ENCODE assay signal across 14 cellular contexts in genomic region chr4:95191537-95191936, GRCh38.
"Had no signal": no experiment of that assay in that cellular context is flagged by ENCODE, and none has a peak within 500 bp of the region (broad histone marks: within the 10 kb centered on the region; RNA-seq: fewer than 3 reads in every experiment).

No MANE protein-coding gene starts in this region.

- H3K4me1 Mint-ChIP-seq: activated B cell treated with CpG ODN at 0.5 μM for 24 hours had no signal

- FAIRE-seq: islet of Langerhans, small intestine had no signal

- ATAC-seq: heart right ventricle, left lung had no signal

- H3K27ac ChIP-seq: esophagus squamous epithelium, heart right ventricle, left lung, upper lobe of left lung had no signal

- H3K4me1 ChIP-seq: esophagus squamous epithelium, left lung, upper lobe of left lung had no signal

- H3K9me3 Mint-ChIP-seq: activated CD4-positive, alpha-beta T cell treated with anti-CD3 and anti-CD28 coated beads, Interleukin-2, amount 10 ng/mL, durations not matched to agents 24 days and 14 days; activated naive CD4-positive, alpha-beta T cell treated with anti-CD3 and anti-CD28 coated beads, Interleukin-2, amount 50 U/mL, for 24 hours; T-helper 1 cell treated with Interleukin-12 subunit alpha and Interleukin-12 subunit beta and Interleukin-4 antibody, amounts not matched to agents 30 μg/mL and 1 μg/mL, for 36 hours had no signal

- H3K36me3 Mint-ChIP-seq: activated naive CD4-positive, alpha-beta T cell treated with anti-CD3 and anti-CD28 coated beads, Interleukin-2, amount 50 U/mL, for 24 hours had no signal

- H3K36me3 ChIP-seq: esophagus squamous epithelium, heart right ventricle, left lung, upper lobe of left lung had no signal

- H3K27me3 Mint-ChIP-seq: activated B cell treated with CpG ODN at 0.5 μM for 24 hours; activated CD4-positive, alpha-beta T cell treated with anti-CD3 and anti-CD28 coated beads, Interleukin-2, amount 10 ng/mL, durations not matched to agents 24 days and 14 days; activated naive CD4-positive, alpha-beta T cell treated with anti-CD3 and anti-CD28 coated beads, Interleukin-2, amount 50 U/mL, for 24 hours; memory B cell had no signal

- H3K9me3 ChIP-seq: esophagus squamous epithelium, heart right ventricle, left lung, upper lobe of left lung had no signal

- H3K27me3 ChIP-seq: esophagus squamous epithelium, left lung, upper lobe of left lung had no signal

- H3K4me3 ChIP-seq: esophagus squamous epithelium, heart right ventricle, left lung, upper lobe of left lung had no signal

- DNase-seq: activated B cell treated with CpG ODN at 0.5 μM for 24 hours; activated CD4-positive, alpha-beta T cell treated with anti-CD3 and anti-CD28 coated beads, Interleukin-2, amount 10 ng/mL, durations not matched to agents 24 days and 14 days; activated CD8-positive, alpha-beta memory T cell treated with anti-CD3 and anti-CD28 coated beads for 24 hours; activated T-cell treated with anti-CD3 and anti-CD28 coated beads for 4 hours; esophagus squamous epithelium; foreskin fibroblast; heart right ventricle; left lung; small intestine; upper lobe of left lung had no signal

- H3K4me3 Mint-ChIP-seq: activated B cell treated with CpG ODN at 0.5 μM for 24 hours; activated CD4-positive, alpha-beta T cell treated with anti-CD3 and anti-CD28 coated beads, Interleukin-2, amount 10 ng/mL, durations not matched to agents 24 days and 14 days; activated naive CD4-positive, alpha-beta T cell treated with anti-CD3 and anti-CD28 coated beads, Interleukin-2, amount 50 U/mL, for 24 hours; memory B cell; T-helper 1 cell treated with Interleukin-12 subunit alpha and Interleukin-12 subunit beta and Interleukin-4 antibody, amounts not matched to agents 30 μg/mL and 1 μg/mL, for 36 hours had no signal

- H3K27ac Mint-ChIP-seq: activated B cell treated with CpG ODN at 0.5 μM for 24 hours; activated CD4-positive, alpha-beta T cell treated with anti-CD3 and anti-CD28 coated beads, Interleukin-2, amount 10 ng/mL, durations not matched to agents 24 days and 14 days; memory B cell; T-helper 1 cell treated with Interleukin-12 subunit alpha and Interleukin-12 subunit beta and Interleukin-4 antibody, amounts not matched to agents 30 μg/mL and 1 μg/mL, for 36 hours had no signal
